ENCODE assay signal across 11 cellular contexts in genomic region chrX:130906776-130907175, GRCh38.
"Had no signal": no experiment of that assay in that cellular context is flagged by ENCODE, and none has a peak within 500 bp of the region (broad histone marks: within the 10 kb centered on the region; RNA-seq: fewer than 3 reads in every experiment).

No MANE protein-coding gene starts in this region.

- H2AFZ ChIP-seq: GM23248, GM23338 had no signal

- ATAC-seq: GM23338, HCT116 had no signal

- H3K27ac ChIP-seq: GM23248 had no signal

- DNase-seq: GM23248, GOT3, H7, H9, HCEC 1CT, HFFc6 had no signal

- H3K9me3 ChIP-seq: HAP-1 had no signal

- H3K4me2 ChIP-seq: GM23338 had no signal

- H3K9ac ChIP-seq: GM23248 had no signal

- H3K4me3 ChIP-seq: GM23248, GM23338, HAP-1 had no signal

- H3K36me3 ChIP-seq: HAP-1 had no signal

- FAIRE-seq: H1, H54 had no signal
